In the genomic region with DNA sequence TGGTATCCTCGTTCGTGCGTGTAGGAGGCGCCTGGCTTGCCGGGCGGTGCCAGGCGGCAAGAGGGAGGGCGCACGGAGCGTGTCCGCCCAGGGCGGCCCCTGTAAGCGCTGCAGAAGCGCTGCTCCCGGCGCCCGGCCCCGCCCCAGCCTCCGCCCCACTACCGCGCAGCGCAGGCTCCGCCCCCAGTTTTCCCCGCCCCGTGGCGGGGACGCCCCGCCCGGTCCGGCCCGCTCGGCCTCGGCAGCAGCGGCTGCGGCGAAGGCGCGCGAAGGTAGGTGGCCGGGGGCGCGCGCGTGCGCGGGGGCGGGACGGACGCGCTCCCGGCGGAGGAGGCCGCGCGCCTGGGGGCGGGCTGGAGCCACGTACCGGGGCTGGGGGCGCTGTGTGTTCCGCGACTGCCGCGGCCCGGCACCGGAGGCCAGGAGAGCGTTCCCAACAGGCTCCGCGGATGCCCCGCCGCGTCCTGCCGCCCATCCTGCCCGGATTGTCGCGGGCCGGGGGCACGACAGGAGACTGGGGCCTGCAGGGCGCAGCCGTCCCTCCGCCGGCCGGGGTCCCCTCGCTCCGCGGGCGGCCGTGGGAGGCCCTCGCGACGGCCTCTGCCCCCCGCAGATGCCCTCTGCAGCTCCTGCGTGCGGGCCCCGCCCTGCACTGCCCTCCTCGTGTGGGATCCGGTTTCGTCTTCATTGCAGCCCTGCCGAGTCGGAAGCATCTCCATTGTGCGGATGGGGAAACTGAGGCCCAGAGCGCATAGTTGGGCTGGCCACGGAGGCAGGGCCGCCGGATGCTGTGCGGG, we compare ENCODE assay signal across 1 cellular context.
A peak's percentile ranks its signal among the peaks of the same experiment; 100 is the strongest.
TF ChIP-seq lines count a peak whose summit lies in the region.

No MANE protein-coding gene starts in this region.

TF ChIP-seq in HEK293, 187 proteins besides CTCF, POLR2A, EP300 and RAD21 (continued from another document and continues in another):
- no peak for TF ChIP-seq ZNF292 (tag by site-specific recombination; IDR thresholded peaks at IDR 0.05; ENCODE audit: borderline replicate concordance, low read depth)
- TF ChIP-seq FEZF1 (tag by site-specific recombination; IDR thresholded peaks at IDR 0.05) = no peak
- no peak; the same call in 1 of the 2 replicates for TF ChIP-seq ZNF629 (tag by site-specific recombination; IDR thresholded peaks at IDR 0.05)
- peak; percentile 77; the same call in 1 of the 2 replicates for TF ChIP-seq ZNF391 (tag by site-specific recombination; IDR thresholded peaks at IDR 0.05; ENCODE audit: borderline replicate concordance, low read depth)
- peak; percentile 63 for TF ChIP-seq ZNF341 (tag by site-specific recombination; IDR thresholded peaks at IDR 0.05; ENCODE audit: low read depth)
- TF ChIP-seq BCL6B (tag by site-specific recombination; IDR thresholded peaks at IDR 0.05) = no peak
- no peak for TF ChIP-seq ZNF555 (tag by site-specific recombination; conservative IDR thresholded peaks at IDR 0.05)
- peak; percentile 89 for TF ChIP-seq GLIS2 (tag by site-specific recombination; IDR thresholded peaks at IDR 0.05)
- TF ChIP-seq, protein P1, sequence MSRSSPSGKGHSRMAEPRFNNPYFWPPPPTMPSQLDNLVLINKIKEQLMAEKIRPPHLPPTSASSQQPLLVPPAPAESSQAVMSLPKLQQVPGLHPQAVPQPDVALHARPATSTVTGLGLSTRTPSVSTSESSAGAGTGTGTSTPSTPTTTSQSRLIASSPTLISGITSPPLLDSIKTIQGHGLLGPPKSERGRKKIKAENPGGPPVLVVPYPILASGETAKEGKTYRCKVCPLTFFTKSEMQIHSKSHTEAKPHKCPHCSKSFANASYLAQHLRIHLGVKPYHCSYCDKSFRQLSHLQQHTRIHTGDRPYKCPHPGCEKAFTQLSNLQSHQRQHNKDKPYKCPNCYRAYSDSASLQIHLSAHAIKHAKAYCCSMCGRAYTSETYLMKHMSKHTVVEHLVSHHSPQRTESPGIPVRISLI (tag by site-specific recombination; IDR thresholded peaks at IDR 0.05) = no peak
- no peak for TF ChIP-seq ZNF423 (tag by site-specific recombination; IDR thresholded peaks at IDR 0.05)
- TF ChIP-seq ZNF48 (tag by site-specific recombination; IDR thresholded peaks at IDR 0.05) = no peak
- no peak for TF ChIP-seq ZNF157 (tag by site-specific recombination; IDR thresholded peaks at IDR 0.05)
- TF ChIP-seq ZNF561 (tag by site-specific recombination; IDR thresholded peaks at IDR 0.05; ENCODE audit: borderline replicate concordance) = peak; percentile 81
- no peak for TF ChIP-seq ZNF544 (tag by site-specific recombination; IDR thresholded peaks at IDR 0.05)
- TF ChIP-seq, protein P2, sequence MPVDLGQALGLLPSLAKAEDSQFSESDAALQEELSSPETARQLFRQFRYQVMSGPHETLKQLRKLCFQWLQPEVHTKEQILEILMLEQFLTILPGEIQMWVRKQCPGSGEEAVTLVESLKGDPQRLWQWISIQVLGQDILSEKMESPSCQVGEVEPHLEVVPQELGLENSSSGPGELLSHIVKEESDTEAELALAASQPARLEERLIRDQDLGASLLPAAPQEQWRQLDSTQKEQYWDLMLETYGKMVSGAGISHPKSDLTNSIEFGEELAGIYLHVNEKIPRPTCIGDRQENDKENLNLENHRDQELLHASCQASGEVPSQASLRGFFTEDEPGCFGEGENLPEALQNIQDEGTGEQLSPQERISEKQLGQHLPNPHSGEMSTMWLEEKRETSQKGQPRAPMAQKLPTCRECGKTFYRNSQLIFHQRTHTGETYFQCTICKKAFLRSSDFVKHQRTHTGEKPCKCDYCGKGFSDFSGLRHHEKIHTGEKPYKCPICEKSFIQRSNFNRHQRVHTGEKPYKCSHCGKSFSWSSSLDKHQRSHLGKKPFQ (tag by site-specific recombination; IDR thresholded peaks at IDR 0.05) = no peak
- peak; percentile 94 for TF ChIP-seq ZSCAN30 (tag by site-specific recombination; IDR thresholded peaks at IDR 0.05)
- TF ChIP-seq ZSCAN23 (tag by site-specific recombination; IDR thresholded peaks at IDR 0.05) = no peak
- TF ChIP-seq ZNF366 (tag by site-specific recombination; conservative IDR thresholded peaks at IDR 0.05) = no peak
- TF ChIP-seq ZNF274 (IDR thresholded peaks at IDR 0.05; ENCODE audit: low read length) = no peak
- TF ChIP-seq ZNF274 (tag by site-specific recombination; IDR thresholded peaks at IDR 0.05; ENCODE audit: borderline replicate concordance) = no peak
- TF ChIP-seq ZNF23 (tag by site-specific recombination; IDR thresholded peaks at IDR 0.05; ENCODE audit: borderline replicate concordance) = no peak
- TF ChIP-seq KLF1 (tag by site-specific recombination; IDR thresholded peaks at IDR 0.05) = peak; percentile 89
- no peak for TF ChIP-seq ZNF114 (tag by site-specific recombination; IDR thresholded peaks at IDR 0.05)
- no peak for TF ChIP-seq TSHZ1 (tag by site-specific recombination; IDR thresholded peaks at IDR 0.05; ENCODE audit: borderline replicate concordance)
- no peak for TF ChIP-seq ZNF211 (tag by site-specific recombination; IDR thresholded peaks at IDR 0.05; ENCODE audit: low read depth)
- no peak for TF ChIP-seq OVOL3 (tag by site-specific recombination; IDR thresholded peaks at IDR 0.05)
- TF ChIP-seq ZNF660 (tag by site-specific recombination; IDR thresholded peaks at IDR 0.05) = peak; percentile 48; the same call in 1 of the 2 replicates
- TF ChIP-seq PATZ1 (tag by site-specific recombination; IDR thresholded peaks at IDR 0.05) = no peak; the same call in 1 of the 2 replicates
- peak; percentile 25 for TF ChIP-seq ZBTB17 (tag by site-specific recombination; IDR thresholded peaks at IDR 0.05)
- no peak for TF ChIP-seq ZNF529 (tag by site-specific recombination; IDR thresholded peaks at IDR 0.05; ENCODE audit: insufficient replicate concordance)
- no peak for TF ChIP-seq ZNF169 (tag by site-specific recombination; IDR thresholded peaks at IDR 0.05)
- TF ChIP-seq SP2 (tag by site-specific recombination; IDR thresholded peaks at IDR 0.05) = peak; percentile 74
- TF ChIP-seq ZNF221 (tag by site-specific recombination; IDR thresholded peaks at IDR 0.05; ENCODE audit: borderline replicate concordance) = no peak
- no peak for TF ChIP-seq ZNF239 (tag by site-specific recombination; IDR thresholded peaks at IDR 0.05)
- no peak for TF ChIP-seq MEIS1 (CRISPR knock-in tag; IDR thresholded peaks at IDR 0.05; ENCODE audit: borderline replicate concordance)
- TF ChIP-seq ZNF530 (tag by site-specific recombination; IDR thresholded peaks at IDR 0.05; ENCODE audit: low read depth) = no peak
- TF ChIP-seq, protein P3, sequence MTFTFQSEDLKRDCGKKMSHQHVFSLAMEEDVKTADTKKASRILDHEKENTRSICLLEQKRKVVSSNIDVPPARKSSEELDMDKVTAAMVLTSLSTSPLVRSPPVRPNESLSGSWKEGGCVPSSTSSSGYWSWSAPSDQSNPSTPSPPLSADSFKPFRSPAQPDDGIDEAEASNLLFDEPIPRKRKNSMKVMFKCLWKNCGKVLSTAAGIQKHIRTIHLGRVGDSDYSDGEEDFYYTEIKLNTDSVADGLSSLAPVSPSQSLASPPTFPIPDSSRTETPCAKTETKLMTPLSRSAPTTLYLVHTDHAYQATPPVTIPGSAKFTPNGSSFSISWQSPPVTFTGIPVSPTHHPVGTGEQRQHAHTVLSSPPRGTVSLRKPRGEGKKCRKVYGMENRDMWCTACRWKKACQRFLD (tag by site-specific recombination; IDR thresholded peaks at IDR 0.05) = no peak
- no peak for TF ChIP-seq GLI2 (tag by site-specific recombination; IDR thresholded peaks at IDR 0.05; ENCODE audit: borderline replicate concordance, low read depth)
- no peak for TF ChIP-seq HOXA7 (CRISPR knock-in tag; IDR thresholded peaks at IDR 0.05; ENCODE audit: borderline replicate concordance)
- TF ChIP-seq ZNF548 (tag by site-specific recombination; IDR thresholded peaks at IDR 0.05) = no peak
- no peak for TF ChIP-seq ZNF302 (tag by site-specific recombination; IDR thresholded peaks at IDR 0.05; ENCODE audit: low read depth)
- TF ChIP-seq KLF9 (tag by site-specific recombination; IDR thresholded peaks at IDR 0.05; ENCODE audit: low read depth) = peak; percentile 65
- no peak for TF ChIP-seq ZNF747 (tag by site-specific recombination; IDR thresholded peaks at IDR 0.05)
- TF ChIP-seq ZNF404 (tag by site-specific recombination; IDR thresholded peaks at IDR 0.05) = no peak
- 0 out of 2 replicates have a peak, but pooled peaks have one; percentile 49 for TF ChIP-seq ZNF785 (tag by site-specific recombination; IDR thresholded peaks at IDR 0.05)
- TF ChIP-seq, protein P4, sequence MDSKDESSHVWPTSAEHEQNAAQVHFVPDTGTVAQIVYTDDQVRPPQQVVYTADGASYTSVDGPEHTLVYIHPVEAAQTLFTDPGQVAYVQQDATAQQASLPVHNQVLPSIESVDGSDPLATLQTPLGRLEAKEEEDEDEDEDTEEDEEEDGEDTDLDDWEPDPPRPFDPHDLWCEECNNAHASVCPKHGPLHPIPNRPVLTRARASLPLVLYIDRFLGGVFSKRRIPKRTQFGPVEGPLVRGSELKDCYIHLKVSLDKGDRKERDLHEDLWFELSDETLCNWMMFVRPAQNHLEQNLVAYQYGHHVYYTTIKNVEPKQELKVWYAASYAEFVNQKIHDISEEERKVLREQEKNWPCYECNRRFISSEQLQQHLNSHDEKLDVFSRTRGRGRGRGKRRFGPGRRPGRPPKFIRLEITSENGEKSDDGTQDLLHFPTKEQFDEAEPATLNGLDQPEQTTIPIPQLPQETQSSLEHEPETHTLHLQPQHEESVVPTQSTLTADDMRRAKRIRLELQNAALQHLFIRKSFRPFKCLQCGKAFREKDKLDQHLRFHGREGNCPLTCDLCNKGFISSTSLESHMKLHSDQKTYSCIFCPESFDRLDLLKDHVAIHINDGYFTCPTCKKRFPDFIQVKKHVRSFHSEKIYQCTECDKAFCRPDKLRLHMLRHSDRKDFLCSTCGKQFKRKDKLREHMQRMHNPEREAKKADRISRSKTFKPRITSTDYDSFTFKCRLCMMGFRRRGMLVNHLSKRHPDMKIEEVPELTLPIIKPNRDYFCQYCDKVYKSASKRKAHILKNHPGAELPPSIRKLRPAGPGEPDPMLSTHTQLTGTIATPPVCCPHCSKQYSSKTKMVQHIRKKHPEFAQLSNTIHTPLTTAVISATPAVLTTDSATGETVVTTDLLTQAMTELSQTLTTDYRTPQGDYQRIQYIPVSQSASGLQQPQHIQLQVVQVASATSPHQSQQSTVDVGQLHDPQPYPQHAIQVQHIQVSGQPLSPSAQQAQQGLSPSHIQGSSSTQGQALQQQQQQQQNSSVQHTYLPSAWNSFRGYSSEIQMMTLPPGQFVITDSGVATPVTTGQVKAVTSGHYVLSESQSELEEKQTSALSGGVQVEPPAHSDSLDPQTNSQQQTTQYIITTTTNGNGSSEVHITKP (tag by site-specific recombination; IDR thresholded peaks at IDR 0.05) = peak; percentile 66; the same call in 1 of the 2 replicates
- no peak for TF ChIP-seq MYNN (tag by site-specific recombination; IDR thresholded peaks at IDR 0.05; ENCODE audit: borderline replicate concordance)
- TF ChIP-seq ZNF558 (tag by site-specific recombination; IDR thresholded peaks at IDR 0.05) = no peak
- TF ChIP-seq YY1 (tag by site-specific recombination; IDR thresholded peaks at IDR 0.05) = no peak; the same call in 1 of the 2 replicates
- no peak for TF ChIP-seq ZBTB21 (tag by site-specific recombination; IDR thresholded peaks at IDR 0.05)
